12 cellular contexts compared by ENCODE assay signal in genomic region chr13:59776924-59777690, GRCh38.
DNase-seq lines count a peak whose midpoint lies in the region; ATAC-seq and TF ChIP-seq lines count a peak whose summit lies in the region.
"Had no signal": no experiment of that assay in that cellular context is flagged by ENCODE, and none has a peak within 500 bp of the region (broad histone marks: within the 10 kb centered on the region; RNA-seq: fewer than 3 reads in every experiment).

No MANE protein-coding gene starts in this region.

- H3K4me1 Mint-ChIP-seq in progenitor cell of endocrine pancreas (ENCODE audit: low read depth): peaks cover 4% of the 10 kb centered on the region
- H3K4me1 Mint-ChIP-seq: CD4-positive, CD25-positive, alpha-beta regulatory T cell had no signal

- H3K36me3 ChIP-seq in SJSA1: peaks cover 8% of the 10 kb centered on the region
- no peaks in the 10 kb centered on the region for H3K36me3 ChIP-seq in left ventricle myocardium inferior

- H3K4me1 ChIP-seq in SJSA1 (replicated peaks) (peaks cover 38% of the 10 kb centered on the region), left ventricle myocardium inferior (no peaks in the 10 kb centered on the region)

- no peak overlapping the region for H3K4me3 Mint-ChIP-seq in progenitor cell of endocrine pancreas (ENCODE audit: low read depth)
- H3K4me3 Mint-ChIP-seq: CD4-positive, CD25-positive, alpha-beta regulatory T cell had no signal

- DNase-seq in AG20443 (ENCODE audit: low spot score): peak; percentile 48
- DNase-seq in SJSA1 (ENCODE audit: low read depth in 1 of 2, low spot score in 2 of 2): peak in 1 of 2 experiments; percentile 77
- DNase-seq in foreskin fibroblast: peak; percentile 80 to 88
- no peak for DNase-seq in left ventricle myocardium inferior
- DNase-seq in progenitor cell of endocrine pancreas (ENCODE audit: low spot score, unreplicated experiment): no peak
- no peak for DNase-seq in NCI-H1092 (lab: John Stamatoyannopoulos, UW)
- DNase-seq in activated naive CD4-positive, alpha-beta T cell treated with anti-CD3 and anti-CD28 coated beads, Interleukin-2, amount 50 U/mL, for 16 hours: no peak
- DNase-seq: CD4-positive, CD25-positive, alpha-beta regulatory T cell; NCI-H526 treated with DMSO at 0.1 percent for 48 hours; stimulated activated CD4-positive, alpha-beta T cell treated with anti-CD3 and anti-CD28 coated beads, Interleukin-4, amount 100 ng/mL, for 1 hour had no signal

- ATAC-seq in HG02610 (IDR thresholded peaks at IDR 0.05; ENCODE audit: unreplicated experiment): peak; percentile 73

- no peaks in the 10 kb centered on the region for H3K27me3 Mint-ChIP-seq in progenitor cell of endocrine pancreas
- H3K27me3 Mint-ChIP-seq: CD4-positive, CD25-positive, alpha-beta regulatory T cell had no signal

- H3K36me3 Mint-ChIP-seq in progenitor cell of endocrine pancreas (ENCODE audit: insufficient read depth): no peaks in the 10 kb centered on the region
- H3K36me3 Mint-ChIP-seq: CD4-positive, CD25-positive, alpha-beta regulatory T cell had no signal

- H3K9me3 ChIP-seq in SJSA1 (replicated peaks): no peaks in the 10 kb centered on the region
- no peaks in the 10 kb centered on the region for H3K9me3 ChIP-seq in left ventricle myocardium inferior (replicated peaks)

- no peak overlapping the region for H3K4me3 ChIP-seq in SJSA1
- H3K4me3 ChIP-seq in foreskin fibroblast (ENCODE audit: low read depth in 1 of 2, low read length in 2 of 2): no peak overlapping the region
- H3K4me3 ChIP-seq in left ventricle myocardium inferior: no peak overlapping the region

- TF ChIP-seq CTCF in foreskin fibroblast (IDR thresholded peaks at IDR 0.05; ENCODE audit: low read depth, low read length) (no peak), left ventricle myocardium inferior (IDR thresholded peaks at IDR 0.05; ENCODE audit: borderline replicate concordance) (no peak), progenitor cell of endocrine pancreas (IDR thresholded peaks at IDR 0.05; ENCODE audit: unreplicated experiment) (no peak)

- H3K27me3 ChIP-seq in SJSA1 (replicated peaks) (no peaks in the 10 kb centered on the region), left ventricle myocardium inferior (ENCODE audit: low read depth) (no peaks in the 10 kb centered on the region)

- no peaks in the 10 kb centered on the region for H3K9me3 Mint-ChIP-seq in progenitor cell of endocrine pancreas (ENCODE audit: low read depth)

- intact Hi-C loops in left ventricle myocardium inferior (cut with micrococcal nuclease): no loop called here

- H3K27ac Mint-ChIP-seq in progenitor cell of endocrine pancreas: no peak overlapping the region
- H3K27ac Mint-ChIP-seq: CD4-positive, CD25-positive, alpha-beta regulatory T cell had no signal

- H3K27ac ChIP-seq in SJSA1: peak overlapping the region; percentile 81
- no peak overlapping the region for H3K27ac ChIP-seq in left ventricle myocardium inferior (replicated peaks)
- H3K27ac ChIP-seq: KMS-11 had no signal

Comparison
In these comparisons a context has a peak if more than half of its experiments do, and no peak if none do; other contexts are left out.
1. DNase-seq: peak in AG20443 (single experiment) and foreskin fibroblast (2 of 2); none in left ventricle myocardium inferior (single experiment), progenitor cell of endocrine pancreas (single experiment), NCI-H1092 (single experiment) and activated naive CD4-positive, alpha-beta T cell treated with anti-CD3 and anti-CD28 coated beads, Interleukin-2, amount 50 U/mL, for 16 hours (single experiment).